In the genomic region with DNA sequence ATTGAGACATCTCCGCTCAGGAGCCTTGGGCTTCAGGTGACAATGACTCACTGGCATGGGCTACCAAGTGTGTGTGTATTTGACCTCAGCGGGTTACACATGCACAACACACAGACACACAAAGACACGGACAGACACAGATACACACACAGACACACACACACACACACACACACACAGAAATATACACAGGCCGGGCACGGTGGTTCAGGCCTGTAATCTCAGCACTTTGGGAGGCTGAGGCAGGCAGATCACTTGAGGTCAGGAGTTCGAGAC, we compare ENCODE assay signal across 21 cellular contexts. TPM values are rescaled to one million over a fixed set of nuclear protein-coding genes. Genes with fewer than 3 reads are reported as not detected.
DNase-seq lines count a peak whose midpoint lies in the region; ATAC-seq and TF ChIP-seq lines count a peak whose summit lies in the region.
"Had no signal": no experiment of that assay in that cellular context is flagged by ENCODE, and none has a peak within 500 bp of the region (broad histone marks: within the 10 kb centered on the region; RNA-seq: fewer than 3 reads in every experiment).

No MANE protein-coding gene starts in this region.

- intact Hi-C loops in breast epithelium (cut with DNase I; ENCODE audit: low total_unique reads), result no loop called here

- H3K9me3 ChIP-seq in breast epithelium, result no peaks in the 10 kb centered on the region

- DNase-seq in activated CD4-positive, CD25-positive, alpha-beta regulatory T cell treated with anti-CD3 and anti-CD28 coated beads, Interleukin-2, amount 50 U/mL, for 72 hours, result peak; percentile 21
- no peak for DNase-seq in activated CD4-positive, CD25-positive, alpha-beta regulatory T cell (lab: John Stamatoyannopoulos, UW)
- DNase-seq in stimulated activated naive CD8-positive, alpha-beta T cell treated with anti-CD3 and anti-CD28 coated beads, Interleukin-15, amount 100 ng/mL, for 72 hours, result no peak
- DNase-seq in left lobe of liver (ENCODE audit: low spot score) (peak; percentile 36), breast epithelium (ENCODE audit: low spot score in 2 of 2) (no peak), NCI-H1092 (lab: John Stamatoyannopoulos, UW) (no peak)
- DNase-seq: CD4-positive, alpha-beta memory T cell; GM23248; MV-4-11; NCI-H1436; NCI-H2029 treated with DMSO at 0.1 percent for 48 hours; NCI-H2171 treated with DMSO at 0.1 percent for 48 hours; NCI-H446 treated with DMSO at 0.1 percent for 48 hours; NCI-H774; PC-3 had no signal

- no peak overlapping the region for H3K4me3 ChIP-seq in breast epithelium
- H3K4me3 ChIP-seq: GM23248 had no signal

- H3K27ac Mint-ChIP-seq in stimulated activated naive CD8-positive, alpha-beta T cell treated with anti-CD3 and anti-CD28 coated beads, Interleukin-15, Interleukin-2, amounts not matched to agents 100 ng/mL and 50 ng/mL, for 24 hours, result peak overlapping the region; percentile 37
- peak overlapping the region in 1 of 2 donors; percentile 36 for H3K27ac Mint-ChIP-seq in stimulated activated naive CD8-positive, alpha-beta T cell treated with anti-CD3 and anti-CD28 coated beads, Interleukin-15, amount 100 ng/mL, for 72 hours
- H3K27ac Mint-ChIP-seq: B cell had no signal

- ATAC-seq in stimulated activated naive CD8-positive, alpha-beta T cell treated with anti-CD3 and anti-CD28 coated beads, Interleukin-15, amount 100 ng/mL, for 72 hours, result no peak
- ATAC-seq in left lobe of liver, result no peak
- no peak for ATAC-seq in GM21526 (IDR thresholded peaks at IDR 0.05; ENCODE audit: low FRiP score, unreplicated experiment)
- ATAC-seq: HCT116, PC-3 had no signal

- no peak for TF ChIP-seq POLR2A in breast epithelium (IDR thresholded peaks at IDR 0.05)

- H3K27ac ChIP-seq in breast epithelium, result no peak overlapping the region
- H3K27ac ChIP-seq: 22Rv1, GM23248, HL-60 had no signal

- TF ChIP-seq CTCF in breast epithelium (IDR thresholded peaks at IDR 0.05), result no peak

- no peaks in the 10 kb centered on the region for H3K36me3 Mint-ChIP-seq in stimulated activated naive CD8-positive, alpha-beta T cell treated with anti-CD3 and anti-CD28 coated beads, Interleukin-15, Interleukin-2, amounts not matched to agents 100 ng/mL and 50 ng/mL, for 24 hours (ENCODE audit: low read depth)
- H3K36me3 Mint-ChIP-seq: CD4-positive, alpha-beta memory T cell had no signal

- H3K4me3 Mint-ChIP-seq in stimulated activated naive CD8-positive, alpha-beta T cell treated with anti-CD3 and anti-CD28 coated beads, Interleukin-15, Interleukin-2, amounts not matched to agents 100 ng/mL and 50 ng/mL, for 24 hours, result no peak overlapping the region
- peak overlapping the region in 1 of 2 donors; percentile 38 for H3K4me3 Mint-ChIP-seq in stimulated activated naive CD8-positive, alpha-beta T cell treated with anti-CD3 and anti-CD28 coated beads, Interleukin-15, amount 100 ng/mL, for 72 hours
- H3K4me3 Mint-ChIP-seq: B cell had no signal

- H3K4me1 Mint-ChIP-seq in stimulated activated naive CD8-positive, alpha-beta T cell treated with anti-CD3 and anti-CD28 coated beads, Interleukin-15, Interleukin-2, amounts not matched to agents 100 ng/mL and 50 ng/mL, for 24 hours (ENCODE audit: low read depth), result peaks cover 28% of the 10 kb centered on the region
- peaks cover 59% of the 10 kb centered on the region for H3K4me1 Mint-ChIP-seq in stimulated activated naive CD8-positive, alpha-beta T cell treated with anti-CD3 and anti-CD28 coated beads, Interleukin-15, amount 100 ng/mL, for 72 hours

- H3K36me3 ChIP-seq in breast epithelium, result no peaks in the 10 kb centered on the region

- no peaks in the 10 kb centered on the region for H3K9me3 Mint-ChIP-seq in stimulated activated naive CD8-positive, alpha-beta T cell treated with anti-CD3 and anti-CD28 coated beads, Interleukin-15, Interleukin-2, amounts not matched to agents 100 ng/mL and 50 ng/mL, for 24 hours
- H3K9me3 Mint-ChIP-seq in stimulated activated naive CD8-positive, alpha-beta T cell treated with anti-CD3 and anti-CD28 coated beads, Interleukin-15, amount 100 ng/mL, for 72 hours, result no peaks in the 10 kb centered on the region
- H3K9me3 Mint-ChIP-seq: CD4-positive, alpha-beta memory T cell had no signal

- H3K27me3 Mint-ChIP-seq in stimulated activated naive CD8-positive, alpha-beta T cell treated with anti-CD3 and anti-CD28 coated beads, Interleukin-15, Interleukin-2, amounts not matched to agents 100 ng/mL and 50 ng/mL, for 24 hours, result no peaks in the 10 kb centered on the region
- peaks cover 6% of the 10 kb centered on the region for H3K27me3 Mint-ChIP-seq in stimulated activated naive CD8-positive, alpha-beta T cell treated with anti-CD3 and anti-CD28 coated beads, Interleukin-15, amount 100 ng/mL, for 72 hours

- no peaks in the 10 kb centered on the region for H3K4me1 ChIP-seq in breast epithelium

- no peaks in the 10 kb centered on the region for H3K27me3 ChIP-seq in breast epithelium

RNA-seq across cellular contexts. Expression of gene ABCG1, which starts 58.1 kb away (rescaled TPM):
- total RNA-seq in left lobe of liver (4.7 TPM), breast epithelium (10 to 100 TPM; 10.6 to 26.2 (median 23.7) TPM)
- total RNA-seq: GM23248 had no signal

Comparison
In these comparisons a context has a peak if more than half of its experiments do, and no peak if none do; other contexts are left out.
1. DNase-seq: peak in activated CD4-positive, CD25-positive, alpha-beta regulatory T cell treated with anti-CD3 and anti-CD28 coated beads, Interleukin-2, amount 50 U/mL, for 72 hours (single experiment) and left lobe of liver (single experiment); none in activated CD4-positive, CD25-positive, alpha-beta regulatory T cell (0 of 4), stimulated activated naive CD8-positive, alpha-beta T cell treated with anti-CD3 and anti-CD28 coated beads, Interleukin-15, amount 100 ng/mL, for 72 hours (0 of 2), breast epithelium (0 of 2) and NCI-H1092 (single experiment).